In genomic region chr9:89168901-89169813, GRCh38 we compare ENCODE assay signal across 14 cellular contexts. TPM values are rescaled to one million over a fixed set of nuclear protein-coding genes. Genes with fewer than 3 reads are reported as not detected.
DNase-seq lines count a peak whose midpoint lies in the region; ATAC-seq and TF ChIP-seq lines count a peak whose summit lies in the region.
"Had no signal": no experiment of that assay in that cellular context is flagged by ENCODE, and none has a peak within 500 bp of the region (broad histone marks: within the 10 kb centered on the region; RNA-seq: fewer than 3 reads in every experiment).

No MANE protein-coding gene starts in this region.

- H2BK120ac ChIP-seq in trophoblast cell (ENCODE audit: insufficient read depth, low read length, poor library complexity), result no peak overlapping the region

- no peak overlapping the region for H2AK5ac ChIP-seq in trophoblast cell (ENCODE audit: low read length)

- TF ChIP-seq POLR2A in vagina (IDR thresholded peaks at IDR 0.05), result no peak

- H3K9ac ChIP-seq in trophoblast cell (ENCODE audit: low read length), result no peak overlapping the region
- H3K9ac ChIP-seq: GM23248 had no signal

- no peak overlapping the region for H3K4me3 ChIP-seq in trophoblast cell (ENCODE audit: low read depth, low read length)
- no peak overlapping the region for H3K4me3 ChIP-seq in vagina
- H3K4me3 ChIP-seq: GM23248 had no signal

- POLR2A ChIA-PET in RWPE1 (lab: Yijun Ruan, JAX; ENCODE audit: low non-redundant PET), result no interaction called here

- H3K27me3 ChIP-seq in trophoblast cell (ENCODE audit: insufficient read depth, low read length), result no peaks in the 10 kb centered on the region
- no peaks in the 10 kb centered on the region for H3K27me3 ChIP-seq in vagina

- TF ChIP-seq CTCF in RWPE1 (conservative IDR thresholded peaks at IDR 0.05; ENCODE audit: low read depth) (no peak), vagina (IDR thresholded peaks at IDR 0.05) (no peak)

- H2BK12ac ChIP-seq in trophoblast cell (ENCODE audit: low read length), result no peak overlapping the region

- H3K27ac ChIP-seq in RWPE1, result no peak overlapping the region
- no peak overlapping the region for H3K27ac ChIP-seq in trophoblast cell (ENCODE audit: low read depth, low read length)
- peak overlapping the region; percentile 77 for H3K27ac ChIP-seq in vagina
- H3K27ac ChIP-seq: GM23248 had no signal

- no peak overlapping the region for H4K8ac ChIP-seq in trophoblast cell (ENCODE audit: low read depth, low read length)

- H3K79me2 ChIP-seq in trophoblast cell (ENCODE audit: control insufficient read depth, insufficient read depth, low read length, poor library complexity), result no peaks in the 10 kb centered on the region

- no peak overlapping the region for H3K18ac ChIP-seq in trophoblast cell (ENCODE audit: low read length)

- H3K4me1 ChIP-seq in trophoblast cell (ENCODE audit: control insufficient read depth in 1 of 2, insufficient read depth in 2 of 2, low read length in 2 of 2) (peaks cover 4% of the 10 kb centered on the region in 2 experiments), vagina (peaks cover 52% of the 10 kb centered on the region)

- H3K9me3 ChIP-seq in trophoblast cell (ENCODE audit: insufficient read depth, low read depth, low read length) (peaks cover 6% of the 10 kb centered on the region), vagina (no peaks in the 10 kb centered on the region)

- H4K91ac ChIP-seq in trophoblast cell (ENCODE audit: low read depth, low read length), result no peak overlapping the region

- H3K79me1 ChIP-seq in trophoblast cell (ENCODE audit: low read length), result no peaks in the 10 kb centered on the region

- no peak overlapping the region for H4K12ac ChIP-seq in trophoblast cell (ENCODE audit: low read depth, low read length)

- no CpG with 5 or more reads among the region's 9 CpGs for WGBS in trophoblast cell (ENCODE audit: extremely low coverage, insufficient coverage, insufficient read length)

- no peak overlapping the region for H3K4me2 ChIP-seq in trophoblast cell (ENCODE audit: low read length)

- ATAC-seq in esophagus mucosa (peak; percentile 80), GM18858 (IDR thresholded peaks at IDR 0.05; ENCODE audit: unreplicated experiment) (no peak), HG03442 (IDR thresholded peaks at IDR 0.05; ENCODE audit: unreplicated experiment) (no peak)
- ATAC-seq: HCT116 had no signal

- intact Hi-C loops in vagina (cut with DNase I), result no loop called here

- DNase-seq in RWPE1 (ENCODE audit: low spot score), result peak; percentile 46
- DNase-seq in trophoblast cell, result peak; percentile 22 to 66
- no peak for DNase-seq in vagina (ENCODE audit: extremely low spot score in 2 of 2)
- no peak for DNase-seq in OCI-M1 (lab: John Stamatoyannopoulos, UW)
- DNase-seq: C1 segment of cervical spinal cord; Calu3; CD4-positive, alpha-beta T cell; DMS 273 treated with DMSO at 0.1 percent for 48 hours; GM23248 had no signal

- H3K14ac ChIP-seq in trophoblast cell (ENCODE audit: low read length), result no peak overlapping the region

- H3K36me3 ChIP-seq in trophoblast cell (ENCODE audit: control insufficient read depth in 1 of 2, insufficient read depth in 2 of 2, low read length in 2 of 2), result no peaks in the 10 kb centered on the region
- H3K36me3 ChIP-seq in vagina, result no peaks in the 10 kb centered on the region

- H3K4ac ChIP-seq in trophoblast cell (ENCODE audit: low read depth, low read length), result no peak overlapping the region

- CTCF ChIA-PET in RWPE1 (lab: Yijun Ruan, JAX), result interaction anchor here (0.5 kb wide), 1 partner anchor 90 kb away, joined by 3 read pairs; no protein-coding TSS in a partner anchor

- no peak overlapping the region for H3K23ac ChIP-seq in trophoblast cell (ENCODE audit: low read length)

- no peak overlapping the region for H2BK5ac ChIP-seq in trophoblast cell (ENCODE audit: low read depth, low read length, poor library complexity)

- H2AFZ ChIP-seq in trophoblast cell (ENCODE audit: insufficient read depth, low read length, poor library complexity), result no peak overlapping the region
- H2AFZ ChIP-seq: GM23248 had no signal

RNA-seq across cellular contexts. Expression of gene SHC3, which starts 9.5 kb away (rescaled TPM):
- total RNA-seq in esophagus mucosa, result 1.4 TPM
- 0.11 and 0.12 TPM in 2 replicates for polyA plus RNA-seq in trophoblast cell (2013)
- 6.1 TPM for total RNA-seq in vagina
- total RNA-seq: B cell; CD4-positive, alpha-beta T cell had no signal

Comparison
In these comparisons a context has a peak if more than half of its experiments do, and no peak if none do; other contexts are left out.
1. DNase-seq: peak in RWPE1 (single experiment) and trophoblast cell (2 of 2); none in vagina (0 of 2) and OCI-M1 (single experiment).